In the genomic region with DNA sequence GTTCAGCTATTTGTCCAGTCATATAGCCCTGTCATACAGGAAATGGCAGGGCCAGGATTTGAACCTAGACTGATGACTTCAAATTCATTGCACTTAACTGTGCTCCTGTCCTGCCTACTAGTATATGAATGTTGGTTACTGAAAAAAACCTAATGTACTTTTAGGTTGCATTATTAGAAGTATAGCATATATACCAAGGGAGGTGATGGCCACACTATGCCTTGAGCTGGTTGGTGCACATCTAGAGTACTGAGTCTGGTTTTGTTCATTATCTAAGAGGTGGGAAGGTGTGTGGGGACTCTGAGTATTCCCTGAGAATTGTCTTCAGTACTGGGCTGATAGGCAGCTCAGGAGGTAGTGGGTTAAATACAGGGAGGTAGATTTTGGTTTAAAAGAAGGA, we compare ENCODE assay signal across 20 cellular contexts.
A peak's percentile ranks its signal among the peaks of the same experiment; 100 is the strongest.
DNase-seq lines count a peak whose midpoint lies in the region; ATAC-seq and TF ChIP-seq lines count a peak whose summit lies in the region.
"Had no signal": no experiment of that assay in that cellular context is flagged by ENCODE, and none has a peak within 500 bp of the region (broad histone marks: within the 10 kb centered on the region; RNA-seq: fewer than 3 reads in every experiment).

No MANE protein-coding gene starts in this region.

- no peak for TF ChIP-seq CTCF in type B pancreatic cell (conservative IDR thresholded peaks at IDR 0.05)

- peaks cover 2% of the 10 kb centered on the region for H3K36me3 Mint-ChIP-seq in activated naive CD8-positive, alpha-beta T cell
- no peaks in the 10 kb centered on the region for H3K36me3 Mint-ChIP-seq in activated naive CD8-positive, alpha-beta T cell treated with anti-CD3 and anti-CD28 coated beads, Interleukin-2, amount 50 U/mL, for 24 hours (ENCODE audit: low read depth)
- no peaks in the 10 kb centered on the region for H3K36me3 Mint-ChIP-seq in CD4-positive, CD25-positive, alpha-beta regulatory T cell
- H3K36me3 Mint-ChIP-seq in type B pancreatic cell: peaks cover 9% of the 10 kb centered on the region
- H3K36me3 Mint-ChIP-seq in activated CD4-positive, alpha-beta T cell treated with anti-CD3 and anti-CD28 coated beads, Interleukin-2, amount 10 ng/mL, durations not matched to agents 24 days and 14 days (ENCODE audit: low read depth): no peaks in the 10 kb centered on the region
- H3K36me3 Mint-ChIP-seq: CD8-positive, alpha-beta T cell had no signal

- peaks cover 10% of the 10 kb centered on the region for H3K4me1 Mint-ChIP-seq in activated naive CD8-positive, alpha-beta T cell (ENCODE audit: low read depth)
- H3K4me1 Mint-ChIP-seq in activated naive CD8-positive, alpha-beta T cell treated with anti-CD3 and anti-CD28 coated beads, Interleukin-2, amount 50 U/mL, for 24 hours: peaks cover 6% of the 10 kb centered on the region
- H3K4me1 Mint-ChIP-seq in CD4-positive, CD25-positive, alpha-beta regulatory T cell: peaks cover 0 to 20% (median 9%) of the 10 kb centered on the region in 4 donors
- peaks cover 21% of the 10 kb centered on the region for H3K4me1 Mint-ChIP-seq in type B pancreatic cell (ENCODE audit: unreplicated experiment)
- H3K4me1 Mint-ChIP-seq in activated CD4-positive, alpha-beta T cell treated with anti-CD3 and anti-CD28 coated beads, Interleukin-2, amount 10 ng/mL, durations not matched to agents 24 days and 14 days: peaks cover 4% of the 10 kb centered on the region

- peaks cover 12% of the 10 kb centered on the region for H3K4me1 ChIP-seq in CD4-positive, CD25-positive, alpha-beta regulatory T cell (ENCODE audit: control insufficient read depth, insufficient read depth, low read length, poor library complexity, severe bottlenecking)

- H3K4me3 Mint-ChIP-seq in activated naive CD8-positive, alpha-beta T cell: no peak overlapping the region
- no peak overlapping the region for H3K4me3 Mint-ChIP-seq in activated naive CD8-positive, alpha-beta T cell treated with anti-CD3 and anti-CD28 coated beads, Interleukin-2, amount 50 U/mL, for 24 hours
- H3K4me3 Mint-ChIP-seq in CD4-positive, CD25-positive, alpha-beta regulatory T cell: peak overlapping the region in 3 of 4 donors; percentile 21 to 65 (median 50)
- no peak overlapping the region for H3K4me3 Mint-ChIP-seq in type B pancreatic cell
- no peak overlapping the region for H3K4me3 Mint-ChIP-seq in activated CD4-positive, alpha-beta T cell treated with anti-CD3 and anti-CD28 coated beads, Interleukin-2, amount 10 ng/mL, durations not matched to agents 24 days and 14 days
- H3K4me3 Mint-ChIP-seq: CD8-positive, alpha-beta T cell had no signal

- intact Hi-C loops in activated CD4-positive, alpha-beta T cell treated with anti-CD3 and anti-CD28 coated beads, Interleukin-2, amount 10 ng/mL, durations not matched to agents 24 days and 14 days (cut with micrococcal nuclease): loop anchor here (10.0 kb wide), 1 partner anchor 383 kb away; a partner anchor contains a TSS

- no peak overlapping the region for H3K27ac ChIP-seq in CD4-positive, CD25-positive, alpha-beta regulatory T cell (ENCODE audit: insufficient read depth, low read length, poor library complexity, severe bottlenecking)
- peak overlapping the region; percentile 29 for H3K27ac ChIP-seq in cingulate gyrus (ENCODE audit: low read depth, low read length)
- H3K27ac ChIP-seq: KMS-11, RWPE1 had no signal

- no peaks in the 10 kb centered on the region for H3K27me3 Mint-ChIP-seq in activated naive CD8-positive, alpha-beta T cell
- peaks cover 9% of the 10 kb centered on the region for H3K27me3 Mint-ChIP-seq in activated naive CD8-positive, alpha-beta T cell treated with anti-CD3 and anti-CD28 coated beads, Interleukin-2, amount 50 U/mL, for 24 hours
- peaks cover 10% of the 10 kb centered on the region for H3K27me3 Mint-ChIP-seq in CD4-positive, CD25-positive, alpha-beta regulatory T cell
- H3K27me3 Mint-ChIP-seq in type B pancreatic cell: no peaks in the 10 kb centered on the region
- peaks cover 9% of the 10 kb centered on the region for H3K27me3 Mint-ChIP-seq in activated CD4-positive, alpha-beta T cell treated with anti-CD3 and anti-CD28 coated beads, Interleukin-2, amount 10 ng/mL, durations not matched to agents 24 days and 14 days

- H3K9me3 ChIP-seq in CD4-positive, CD25-positive, alpha-beta regulatory T cell (ENCODE audit: control insufficient read depth in 2 of 2, low read length in 2 of 2): no peaks in the 10 kb centered on the region
- H3K9me3 ChIP-seq: BE2C had no signal

- no peaks in the 10 kb centered on the region for H3K27me3 ChIP-seq in CD4-positive, CD25-positive, alpha-beta regulatory T cell (ENCODE audit: control insufficient read depth, insufficient read depth, low read length)
- H3K27me3 ChIP-seq: BE2C had no signal

- H3K4me3 ChIP-seq in CD4-positive, CD25-positive, alpha-beta regulatory T cell (ENCODE audit: low read depth, low read length): no peak overlapping the region

- no peak for ATAC-seq in activated naive CD8-positive, alpha-beta T cell treated with anti-CD3 and anti-CD28 coated beads, Interleukin-2, amount 50 U/mL, for 24 hours
- no peak for ATAC-seq in CD4-positive, CD25-positive, alpha-beta regulatory T cell (ENCODE audit: low read depth in 2 of 2)
- ATAC-seq: CD8-positive, alpha-beta T cell; HCT116 had no signal

- DNase-seq in activated naive CD8-positive, alpha-beta T cell treated with anti-CD3 and anti-CD28 coated beads, Interleukin-2, amount 50 U/mL, for 24 hours: no peak
- peak in 1 of 3 donors; percentile 8 for DNase-seq in CD4-positive, CD25-positive, alpha-beta regulatory T cell
- DNase-seq in type B pancreatic cell (ENCODE audit: extremely low spot score, unreplicated experiment): no peak
- no peak for DNase-seq in activated CD4-positive, alpha-beta T cell treated with anti-CD3 and anti-CD28 coated beads, Interleukin-2, amount 10 ng/mL, durations not matched to agents 24 days and 14 days
- no peak for DNase-seq in globus pallidus (ENCODE audit: low spot score)
- DNase-seq: BE2C; CD8-positive, alpha-beta T cell; GOT3; NCI-H1105; NCI-H146; NCI-H2029; NCI-H2227 treated with DMSO at 0.1 percent for 48 hours; NCI-H510A treated with DMSO at 0.1 percent for 48 hours; NCI-H748 treated with DMSO at 0.1 percent for 48 hours; SHP77 treated with DMSO at 0.1 percent for 48 hours had no signal

- H3K27ac Mint-ChIP-seq in activated naive CD8-positive, alpha-beta T cell: peak overlapping the region; percentile 41
- H3K27ac Mint-ChIP-seq in activated naive CD8-positive, alpha-beta T cell treated with anti-CD3 and anti-CD28 coated beads, Interleukin-2, amount 50 U/mL, for 24 hours: no peak overlapping the region
- peak overlapping the region in 1 of 3 donors; percentile 56 for H3K27ac Mint-ChIP-seq in CD4-positive, CD25-positive, alpha-beta regulatory T cell
- peak overlapping the region; percentile 61 for H3K27ac Mint-ChIP-seq in type B pancreatic cell
- H3K27ac Mint-ChIP-seq in activated CD4-positive, alpha-beta T cell treated with anti-CD3 and anti-CD28 coated beads, Interleukin-2, amount 10 ng/mL, durations not matched to agents 24 days and 14 days: no peak overlapping the region
- H3K27ac Mint-ChIP-seq: CD8-positive, alpha-beta T cell had no signal

- no peaks in the 10 kb centered on the region for H3K36me3 ChIP-seq in CD4-positive, CD25-positive, alpha-beta regulatory T cell (ENCODE audit: control insufficient read depth, insufficient read depth, low read length)
- H3K36me3 ChIP-seq: BE2C had no signal

- H3K9me3 Mint-ChIP-seq in activated naive CD8-positive, alpha-beta T cell (ENCODE audit: low read depth): no peaks in the 10 kb centered on the region
- peaks cover 2% of the 10 kb centered on the region for H3K9me3 Mint-ChIP-seq in activated naive CD8-positive, alpha-beta T cell treated with anti-CD3 and anti-CD28 coated beads, Interleukin-2, amount 50 U/mL, for 24 hours
- H3K9me3 Mint-ChIP-seq in CD4-positive, CD25-positive, alpha-beta regulatory T cell: no peaks in the 10 kb centered on the region
- H3K9me3 Mint-ChIP-seq in type B pancreatic cell: no peaks in the 10 kb centered on the region
- H3K9me3 Mint-ChIP-seq in activated CD4-positive, alpha-beta T cell treated with anti-CD3 and anti-CD28 coated beads, Interleukin-2, amount 10 ng/mL, durations not matched to agents 24 days and 14 days: no peaks in the 10 kb centered on the region
- H3K9me3 Mint-ChIP-seq: CD8-positive, alpha-beta T cell had no signal

Comparison
In these comparisons a context has a peak if more than half of its experiments do, and no peak if none do; other contexts are left out.
1. H3K27ac Mint-ChIP-seq: peak in activated naive CD8-positive, alpha-beta T cell (single experiment) and type B pancreatic cell (single experiment); none in activated naive CD8-positive, alpha-beta T cell treated with anti-CD3 and anti-CD28 coated beads, Interleukin-2, amount 50 U/mL, for 24 hours (single experiment) and activated CD4-positive, alpha-beta T cell treated with anti-CD3 and anti-CD28 coated beads, Interleukin-2, amount 10 ng/mL, durations not matched to agents 24 days and 14 days (single experiment).
2. H3K4me3 Mint-ChIP-seq: peak in CD4-positive, CD25-positive, alpha-beta regulatory T cell (3 of 4); none in activated naive CD8-positive, alpha-beta T cell (single experiment), activated naive CD8-positive, alpha-beta T cell treated with anti-CD3 and anti-CD28 coated beads, Interleukin-2, amount 50 U/mL, for 24 hours (single experiment), type B pancreatic cell (single experiment) and activated CD4-positive, alpha-beta T cell treated with anti-CD3 and anti-CD28 coated beads, Interleukin-2, amount 10 ng/mL, durations not matched to agents 24 days and 14 days (single experiment).